ENCODE assay signal across 10 cellular contexts in the genomic region with DNA sequence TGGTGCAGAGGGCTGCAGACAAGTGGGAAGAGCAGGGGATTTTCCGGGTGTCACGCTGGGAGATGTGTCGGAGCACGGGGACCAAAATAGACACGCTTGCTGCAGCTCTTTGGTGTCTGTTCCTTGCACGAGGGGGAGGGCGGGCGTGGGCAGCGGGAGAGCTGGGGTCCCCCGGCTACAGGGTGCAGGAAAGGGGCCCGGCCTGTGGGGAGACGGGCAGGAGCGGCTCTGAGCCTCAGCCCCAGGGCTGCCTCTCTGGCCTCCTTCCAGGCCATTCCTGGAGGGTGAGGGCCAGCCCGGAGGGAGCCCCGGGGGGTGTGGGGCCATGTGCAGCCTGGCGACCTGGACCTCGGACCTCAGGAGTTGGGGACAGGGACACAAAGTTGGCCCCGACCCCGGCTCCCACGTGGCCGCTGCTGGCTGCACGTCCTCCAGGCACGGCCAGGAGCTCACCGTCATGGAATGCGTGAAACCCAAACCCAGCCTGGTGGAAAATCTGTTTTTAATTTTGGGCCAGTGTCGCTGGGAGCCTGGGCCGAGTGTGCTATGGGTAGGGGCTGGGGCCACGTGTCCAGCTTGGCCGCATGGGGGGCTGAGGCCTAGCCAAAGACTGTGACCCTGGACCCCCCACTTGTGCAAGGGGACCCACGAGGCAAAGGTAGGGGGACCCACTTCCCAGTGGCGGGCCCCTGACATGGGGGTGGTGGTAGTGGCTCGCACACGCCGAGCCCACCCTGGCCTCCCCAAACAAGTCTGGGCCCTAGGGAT. TPM values are rescaled to one million over a fixed set of nuclear protein-coding genes. Genes with fewer than 3 reads are reported as not detected.
DNase-seq lines count a peak whose midpoint lies in the region; ATAC-seq and TF ChIP-seq lines count a peak whose summit lies in the region.
"Had no signal": no experiment of that assay in that cellular context is flagged by ENCODE, and none has a peak within 500 bp of the region (broad histone marks: within the 10 kb centered on the region; RNA-seq: fewer than 3 reads in every experiment).

No MANE protein-coding gene starts in this region.

- intact Hi-C loops in prostate gland (cut with DNase I): no loop called here
- intact Hi-C loops in activated T-helper 2 cell treated with anti-CD3 and anti-CD28 coated beads, Interferon-gamma antibody, Interleukin-2, Interleukin-4, amounts not matched to agents 10 μg/mL and 5 μg/mL and 100 μg/mL, durations not matched to agents 14 hours and 24 hours and 36 hours (cut with micrococcal nuclease): no loop called here

- no peaks in the 10 kb centered on the region for H3K9me3 ChIP-seq in gastroesophageal sphincter
- no peaks in the 10 kb centered on the region for H3K9me3 ChIP-seq in prostate gland

- H3K4me3 ChIP-seq in gastroesophageal sphincter (no peak overlapping the region), prostate gland (no peak overlapping the region)

- H3K27ac ChIP-seq in gastroesophageal sphincter (peak overlapping the region in 3 of 4 donors; percentile 54 to 86 (median 56)), prostate gland (peak overlapping the region; percentile 31 to 33)
- H3K27ac ChIP-seq: VCaP had no signal

- no peaks in the 10 kb centered on the region for H3K36me3 Mint-ChIP-seq in activated T-helper 2 cell treated with anti-CD3 and anti-CD28 coated beads, Interferon-gamma antibody, Interleukin-2, Interleukin-4, amounts not matched to agents 10 μg/mL and 5 μg/mL and 100 μg/mL, durations not matched to agents 14 hours and 24 hours and 36 hours (ENCODE audit: low read depth)

- H3K4me1 ChIP-seq in gastroesophageal sphincter: peaks cover 0 to 90% (median 37%) of the 10 kb centered on the region in 3 donors
- peaks cover 30% of the 10 kb centered on the region for H3K4me1 ChIP-seq in prostate gland (replicated peaks)

- H3K9me3 Mint-ChIP-seq in activated T-helper 2 cell treated with anti-CD3 and anti-CD28 coated beads, Interferon-gamma antibody, Interleukin-2, Interleukin-4, amounts not matched to agents 10 μg/mL and 5 μg/mL and 100 μg/mL, durations not matched to agents 14 hours and 24 hours and 36 hours: no peaks in the 10 kb centered on the region

- TF ChIP-seq EP300 in gastroesophageal sphincter (IDR thresholded peaks at IDR 0.05): no peak

- H3K36me3 ChIP-seq in gastroesophageal sphincter (no peaks in the 10 kb centered on the region), prostate gland (no peaks in the 10 kb centered on the region)

- DNase-seq in AG09319 (ENCODE audit: extremely low read depth, low read depth): peak; percentile 57
- DNase-seq in prostate gland (ENCODE audit: low spot score): no peak
- no peak for DNase-seq in activated naive CD4-positive, alpha-beta T cell treated with Interleukin-2 at 50 U/mL for 16 hours
- no peak for DNase-seq in SK-N-DZ (ENCODE audit: low spot score)
- no peak for DNase-seq in activated T-helper 2 cell treated with anti-CD3 and anti-CD28 coated beads, Interferon-gamma antibody, Interleukin-2, Interleukin-4, amounts not matched to agents 10 μg/mL and 5 μg/mL and 100 μg/mL, durations not matched to agents 14 hours and 24 hours and 36 hours (ENCODE audit: low spot score)

- ATAC-seq in SK-N-SH treated with all-trans-retinoic acid at 6 μM for 48 hours: peak; percentile 66
- no peak for ATAC-seq in gastroesophageal sphincter
- ATAC-seq in GM19452 (IDR thresholded peaks at IDR 0.05; ENCODE audit: unreplicated experiment): no peak
- ATAC-seq: left colon had no signal

- peaks cover 6% of the 10 kb centered on the region for H3K4me1 Mint-ChIP-seq in activated T-helper 2 cell treated with anti-CD3 and anti-CD28 coated beads, Interferon-gamma antibody, Interleukin-2, Interleukin-4, amounts not matched to agents 10 μg/mL and 5 μg/mL and 100 μg/mL, durations not matched to agents 14 hours and 24 hours and 36 hours (ENCODE audit: low read depth)

- WGBS in gastroesophageal sphincter (ENCODE audit: low coverage in 1 of 2), 2 donors: no CpG with 5 or more reads among the region's 34 CpGs
- WGBS in prostate gland: 48% methylated on average over 33 of the region's 34 CpGs

- TF ChIP-seq CTCF in AG09319 (IDR thresholded peaks at IDR 0.05; ENCODE audit: low read depth, low read length): no peak
- TF ChIP-seq CTCF in gastroesophageal sphincter (IDR thresholded peaks at IDR 0.05): no peak
- no peak for TF ChIP-seq CTCF in prostate gland (IDR thresholded peaks at IDR 0.05)

- H3K27me3 Mint-ChIP-seq in activated T-helper 2 cell treated with anti-CD3 and anti-CD28 coated beads, Interferon-gamma antibody, Interleukin-2, Interleukin-4, amounts not matched to agents 10 μg/mL and 5 μg/mL and 100 μg/mL, durations not matched to agents 14 hours and 24 hours and 36 hours (ENCODE audit: low read depth): no peaks in the 10 kb centered on the region

- H3K27me3 ChIP-seq in gastroesophageal sphincter (no peaks in the 10 kb centered on the region), prostate gland (replicated peaks; ENCODE audit: insufficient read depth) (no peaks in the 10 kb centered on the region)

- H3K27ac Mint-ChIP-seq in activated T-helper 2 cell treated with anti-CD3 and anti-CD28 coated beads, Interferon-gamma antibody, Interleukin-2, Interleukin-4, amounts not matched to agents 10 μg/mL and 5 μg/mL and 100 μg/mL, durations not matched to agents 14 hours and 24 hours and 36 hours: no peak overlapping the region

- TF ChIP-seq POLR2A in gastroesophageal sphincter (IDR thresholded peaks at IDR 0.05) (no peak), prostate gland (IDR thresholded peaks at IDR 0.05) (no peak)

- H3K4me3 Mint-ChIP-seq in activated T-helper 2 cell treated with anti-CD3 and anti-CD28 coated beads, Interferon-gamma antibody, Interleukin-2, Interleukin-4, amounts not matched to agents 10 μg/mL and 5 μg/mL and 100 μg/mL, durations not matched to agents 14 hours and 24 hours and 36 hours (ENCODE audit: low read depth): no peak overlapping the region

TF ChIP-seq in SK-N-SH treated with all-trans-retinoic acid at 6 μM for 48 hours, 23 proteins besides CTCF, POLR2A, EP300 and RAD21:
- TF ChIP-seq ZFP3 (CRISPR knock-in tag; IDR thresholded peaks at IDR 0.05) (0 out of 2 replicates have a peak, but pooled peaks have one; percentile 13), ZNF70 (CRISPR knock-in tag; IDR thresholded peaks at IDR 0.05) (0 out of 2 replicates have a peak, but pooled peaks have one; percentile 12), TCF4 (CRISPR knock-in tag; IDR thresholded peaks at IDR 0.05; ENCODE audit: borderline replicate concordance) (peak; percentile 83), ISL1 (CRISPR knock-in tag; IDR thresholded peaks at IDR 0.05) (no peak)

RNA-seq across cellular contexts. Expression of a gene that starts 6.6 kb away (rescaled TPM):
- total RNA-seq in gastroesophageal sphincter (10 to 100 TPM; 11.2 to 29.8 (median 16.9) TPM), prostate gland (10 to 100 TPM; 30.1 to 76.2 TPM)
- polyA plus RNA-seq in SK-N-DZ (2014; cell fraction: cytosol; rRNA removed): 29.1 and 30.3 TPM in 2 replicates
- 37.3 and 64.0 TPM in 2 replicates for polyA plus RNA-seq in SK-N-DZ (2014; cell fraction: nucleus; rRNA removed)
- total RNA-seq in activated T-helper 2 cell treated with anti-CD3 and anti-CD28 coated beads, Interferon-gamma antibody, Interleukin-2, Interleukin-4, amounts not matched to agents 10 μg/mL and 5 μg/mL and 100 μg/mL, durations not matched to agents 14 hours and 24 hours and 36 hours: 48.7 and 53.6 TPM in 2 replicates

RNA-seq across cellular contexts. Expression of a gene that starts 49.6 kb away (rescaled TPM):
- total RNA-seq in gastroesophageal sphincter: under 1 TPM; 0.12 to 0.62 (median 0.32) TPM
- total RNA-seq in prostate gland: under 1 TPM in 1 of 2 donors, not detected in 1; 0.62 TPM
- 0.05 and 0.06 TPM in 2 replicates for polyA plus RNA-seq in SK-N-DZ (2014; cell fraction: cytosol; rRNA removed)
- 0.29 TPM in 1 of 2 replicates, not detected in the other for polyA plus RNA-seq in SK-N-DZ (2014; cell fraction: nucleus; rRNA removed)
- total RNA-seq in activated T-helper 2 cell treated with anti-CD3 and anti-CD28 coated beads, Interferon-gamma antibody, Interleukin-2, Interleukin-4, amounts not matched to agents 10 μg/mL and 5 μg/mL and 100 μg/mL, durations not matched to agents 14 hours and 24 hours and 36 hours: 0.07 and 0.14 TPM in 2 replicates
